ENCODE assay signal across 1 cellular context in the genomic region with DNA sequence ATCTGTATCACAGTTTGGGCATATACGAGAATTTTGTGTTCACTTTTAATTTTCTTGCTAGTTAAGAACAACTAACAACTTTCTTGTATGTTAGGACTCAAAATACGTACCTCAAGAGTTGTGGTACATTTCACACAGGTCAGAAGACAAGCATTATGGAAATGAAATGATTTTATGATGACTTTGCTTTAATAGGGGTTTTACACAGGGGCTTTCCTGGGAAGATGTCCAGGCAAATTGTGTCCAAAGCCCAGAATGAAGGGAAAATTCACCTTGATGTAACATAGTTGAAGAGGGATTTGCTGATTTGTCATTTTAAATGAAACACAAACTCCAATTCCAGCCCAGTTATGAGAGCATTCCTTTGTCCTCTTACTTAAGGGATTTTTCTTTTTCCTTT.
TF ChIP-seq lines count a peak whose summit lies in the region.

No MANE protein-coding gene starts in this region.

TF ChIP-seq in GM23338, 12 proteins besides CTCF, POLR2A, EP300 and RAD21 (continued from another document):
- TF ChIP-seq ZNF462 (CRISPR knock-in tag; IDR thresholded peaks at IDR 0.05) (no peak), CREB1 (CRISPR knock-in tag; IDR thresholded peaks at IDR 0.05; ENCODE audit: low read depth) (no peak), ZNF114 (CRISPR knock-in tag; IDR thresholded peaks at IDR 0.05) (no peak), ZNF331 (CRISPR knock-in tag; IDR thresholded peaks at IDR 0.05; ENCODE audit: low read depth) (no peak), NANOG (IDR thresholded peaks at IDR 0.05; ENCODE audit: borderline replicate concordance) (no peak), EZH2phosphoT487 (IDR thresholded peaks at IDR 0.05; ENCODE audit: unreplicated experiment) (no peak), JUNB (IDR thresholded peaks at IDR 0.05; ENCODE audit: unreplicated experiment) (no peak), EZH2 (IDR thresholded peaks at IDR 0.05; ENCODE audit: low read depth, unreplicated experiment) (no peak)
- TF ChIP-seq, protein P1, sequence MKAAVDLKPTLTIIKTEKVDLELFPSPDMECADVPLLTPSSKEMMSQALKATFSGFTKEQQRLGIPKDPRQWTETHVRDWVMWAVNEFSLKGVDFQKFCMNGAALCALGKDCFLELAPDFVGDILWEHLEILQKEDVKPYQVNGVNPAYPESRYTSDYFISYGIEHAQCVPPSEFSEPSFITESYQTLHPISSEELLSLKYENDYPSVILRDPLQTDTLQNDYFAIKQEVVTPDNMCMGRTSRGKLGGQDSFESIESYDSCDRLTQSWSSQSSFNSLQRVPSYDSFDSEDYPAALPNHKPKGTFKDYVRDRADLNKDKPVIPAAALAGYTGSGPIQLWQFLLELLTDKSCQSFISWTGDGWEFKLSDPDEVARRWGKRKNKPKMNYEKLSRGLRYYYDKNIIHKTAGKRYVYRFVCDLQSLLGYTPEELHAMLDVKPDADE (IDR thresholded peaks at IDR 0.05) = no peak
